ENCODE assay signal across 1 cellular context in genomic region chr7:101362334-101363195, GRCh38.
TF ChIP-seq lines count a peak whose summit lies in the region.

TSS of gene COL26A1 (plus strand) at chr7:101362875. CDS start at chr7:101363033, 158 bp downstream.

TF ChIP-seq in HepG2, 621 proteins besides CTCF, POLR2A, EP300 and RAD21 (continued from another document):
- no peak for TF ChIP-seq MAZ (IDR thresholded peaks at IDR 0.05; ENCODE audit: borderline replicate concordance, low read depth, low read length)
- TF ChIP-seq MAZ (CRISPR knock-in tag; IDR thresholded peaks at IDR 0.05; ENCODE audit: low read depth) = peak; percentile 40; the same call in 1 of the 2 replicates
- peak; percentile 27; the same call in 1 of the 2 replicates for TF ChIP-seq TBX2 (CRISPR knock-in tag; IDR thresholded peaks at IDR 0.05; ENCODE audit: borderline replicate concordance)
- peak; percentile 47; the same call in 1 of the 2 replicates for TF ChIP-seq MTF2 (CRISPR knock-in tag; IDR thresholded peaks at IDR 0.05; ENCODE audit: borderline replicate concordance)
- 0 out of 2 replicates have a peak, but pooled peaks have one; percentile 56 for TF ChIP-seq NRL (CRISPR knock-in tag; IDR thresholded peaks at IDR 0.05; ENCODE audit: borderline replicate concordance)
- TF ChIP-seq ZNF580 (CRISPR knock-in tag; IDR thresholded peaks at IDR 0.05; ENCODE audit: borderline replicate concordance, low read depth) = no peak
- peak; percentile 28; the same call in 1 of the 2 replicates for TF ChIP-seq SALL1 (CRISPR knock-in tag; IDR thresholded peaks at IDR 0.05)
- TF ChIP-seq ZNF800 (CRISPR knock-in tag; IDR thresholded peaks at IDR 0.05) = peak; percentile 81; the same call in 1 of the 2 replicates
- peak; percentile 25; the same call in 1 of the 2 replicates for TF ChIP-seq ZGPAT (CRISPR knock-in tag; IDR thresholded peaks at IDR 0.05)
- TF ChIP-seq ZNF652 (CRISPR knock-in tag; IDR thresholded peaks at IDR 0.05; ENCODE audit: borderline replicate concordance, low read depth) = peak; percentile 80
- TF ChIP-seq PHF8 (CRISPR knock-in tag; IDR thresholded peaks at IDR 0.05) = peak; percentile 32; the same call in 1 of the 2 replicates
- peak; percentile 29 for TF ChIP-seq PTBP1 (IDR thresholded peaks at IDR 0.05; ENCODE audit: low read depth, low read length, poor library complexity, severe bottlenecking)
- TF ChIP-seq ZBTB7B (CRISPR knock-in tag; IDR thresholded peaks at IDR 0.05) = peak; percentile 60; the same call in 1 of the 2 replicates
- TF ChIP-seq AGO2 (optimal IDR thresholded peaks at IDR 0.05; ENCODE audit: low read depth, low read length) = peak; percentile 28
- peak; percentile 52 for TF ChIP-seq MAX (IDR thresholded peaks at IDR 0.05)
- TF ChIP-seq MIER3 (CRISPR knock-in tag; IDR thresholded peaks at IDR 0.05; ENCODE audit: borderline replicate concordance) = no peak
- no peak for TF ChIP-seq SNAPC2 (CRISPR knock-in tag; IDR thresholded peaks at IDR 0.05)
- peak; percentile 16; the same call in 1 of the 2 replicates for TF ChIP-seq ARID4A (CRISPR knock-in tag; IDR thresholded peaks at IDR 0.05; ENCODE audit: borderline replicate concordance)
- TF ChIP-seq ZNF501 (CRISPR knock-in tag; IDR thresholded peaks at IDR 0.05) = 0 out of 2 replicates have a peak, but pooled peaks have one; percentile 32
- peak; percentile 56 for TF ChIP-seq RBFOX2 (IDR thresholded peaks at IDR 0.05; ENCODE audit: low read depth, low read length)
- TF ChIP-seq UBTF (CRISPR knock-in tag; IDR thresholded peaks at IDR 0.05) = peak; percentile 81; the same call in 1 of the 2 replicates
- TF ChIP-seq ZNF737 (CRISPR knock-in tag; IDR thresholded peaks at IDR 0.05; ENCODE audit: borderline replicate concordance) = no peak
- TF ChIP-seq ZNF770 (CRISPR knock-in tag; IDR thresholded peaks at IDR 0.05) = 0 out of 2 replicates have a peak, but pooled peaks have one; percentile 14
- peak; percentile 18 for TF ChIP-seq ZNF883 (CRISPR knock-in tag; IDR thresholded peaks at IDR 0.05; ENCODE audit: not compliant biosample characterization)
- TF ChIP-seq ZNF768 (CRISPR knock-in tag; IDR thresholded peaks at IDR 0.05) = 0 out of 2 replicates have a peak, but pooled peaks have one; percentile 50
- TF ChIP-seq GABPB1 (CRISPR knock-in tag; IDR thresholded peaks at IDR 0.05) = peak; percentile 32; the same call in 1 of the 2 replicates
- peak; percentile 38; the same call in 1 of the 2 replicates for TF ChIP-seq FOXO1 (CRISPR knock-in tag; IDR thresholded peaks at IDR 0.05)
- TF ChIP-seq ZFX (CRISPR knock-in tag; IDR thresholded peaks at IDR 0.05; ENCODE audit: low read depth) = no peak
- peak; percentile 60 for TF ChIP-seq ZNF687 (CRISPR knock-in tag; IDR thresholded peaks at IDR 0.05)
